In genomic region chr9:124216474-124217176, GRCh38 we compare ENCODE assay signal across 8 cellular contexts. TPM values are rescaled to one million over a fixed set of nuclear protein-coding genes. Genes with fewer than 3 reads are reported as not detected.
DNase-seq lines count a peak whose midpoint lies in the region; ATAC-seq and TF ChIP-seq lines count a peak whose summit lies in the region.

No MANE protein-coding gene starts in this region.

- H3K27me3 Mint-ChIP-seq in nephron progenitor cell (ENCODE audit: low read depth, poor library complexity), result peaks cover 3% of the 10 kb centered on the region

- POLR2A ChIA-PET in RWPE1 (lab: Yijun Ruan, JAX; ENCODE audit: low non-redundant PET), result no interaction called here

- no peaks in the 10 kb centered on the region for H3K36me3 Mint-ChIP-seq in nephron progenitor cell (ENCODE audit: low read depth)

- H3K27ac Mint-ChIP-seq in nephron progenitor cell, result peak overlapping the region; percentile 67

- peaks cover 33% of the 10 kb centered on the region for H3K4me1 Mint-ChIP-seq in nephron progenitor cell

- CTCF ChIA-PET in RWPE1 (lab: Yijun Ruan, JAX), result no interaction called here

- H3K4me3 Mint-ChIP-seq in nephron progenitor cell, result no peak overlapping the region

- DNase-seq in NOMO-1 treated with dmso at 0.1 percent for 144 hours (lab: John Stamatoyannopoulos, UW; ENCODE audit: unreplicated experiment) (peak; percentile 87), nephron progenitor cell (no peak), G401 (ENCODE audit: low spot score) (no peak), NCI-H128 (lab: John Stamatoyannopoulos, UW; ENCODE audit: unreplicated experiment) (no peak), RWPE1 (ENCODE audit: low spot score) (no peak)
- peak; percentile 59 for DNase-seq in activated gamma-delta T cell treated with anti-CD3 and anti-CD28 coated beads, Interleukin-2, amount 50 U/mL, for 16 hours (ENCODE audit: low read depth)

- no peaks in the 10 kb centered on the region for H3K9me3 Mint-ChIP-seq in nephron progenitor cell

- no peak overlapping the region for H3K27ac ChIP-seq in RWPE1

- TF ChIP-seq CTCF in nephron progenitor cell (IDR thresholded peaks at IDR 0.05) (no peak), RWPE1 (conservative IDR thresholded peaks at IDR 0.05; ENCODE audit: low read depth) (no peak)

- in situ Hi-C loops in G401 (cut with HindIII; ENCODE audit: low sequenced_read_pairs), result no loop called here

- ATAC-seq in GM19397 (IDR thresholded peaks at IDR 0.05; ENCODE audit: unreplicated experiment) (peak; percentile 24), GM18858 (IDR thresholded peaks at IDR 0.05; ENCODE audit: unreplicated experiment) (no peak)

RNA-seq across cellular contexts. Expression of gene NEK6, which starts 41.1 kb away (rescaled TPM):
- 26.6 and 41.2 TPM in 2 replicates for total RNA-seq in G401 (2014; rRNA removed; shearing (Covaris generic))

Comparison
In these comparisons a context has a peak if more than half of its experiments do, and no peak if none do; other contexts are left out.
1. DNase-seq: peak in NOMO-1 treated with dmso at 0.1 percent for 144 hours (single experiment) and activated gamma-delta T cell treated with anti-CD3 and anti-CD28 coated beads, Interleukin-2, amount 50 U/mL, for 16 hours (single experiment); none in nephron progenitor cell (single experiment), G401 (single experiment), NCI-H128 (single experiment) and RWPE1 (single experiment).